20 cellular contexts compared by ENCODE assay signal in genomic region chr6:89058627-89059026, GRCh38.
"Had no signal": no experiment of that assay in that cellular context is flagged by ENCODE, and none has a peak within 500 bp of the region (broad histone marks: within the 10 kb centered on the region; RNA-seq: fewer than 3 reads in every experiment).

No MANE protein-coding gene starts in this region.

- H3K36me3 ChIP-seq: breast epithelium, gastrocnemius medialis, neutrophil, spleen had no signal

- H3K4me3 ChIP-seq: breast epithelium, gastrocnemius medialis, mucosa of descending colon, spleen had no signal

- H3K9me3 ChIP-seq: breast epithelium, gastrocnemius medialis, mucosa of descending colon, neutrophil had no signal

- DNase-seq: activated CD4-positive, alpha-beta T cell treated with anti-CD3 and anti-CD28 coated beads, Interleukin-2, amount 50 U/mL, for 1 hour; activated CD8-positive, alpha-beta memory T cell treated with anti-CD3 and anti-CD28 coated beads for 24 hours; activated effector memory CD4-positive, alpha-beta T cell treated with anti-CD3 and anti-CD28 coated beads, Interleukin-2, amount 50 U/mL, for 16 hours; activated naive CD4-positive, alpha-beta T cell treated with anti-CD3 and anti-CD28 coated beads, Interleukin-2, amount 50 U/mL, for 16 hours; activated T-cell treated with anti-CD3 and anti-CD28 coated beads, Interleukin-2, amount 50 U/mL, for 72 hours; effector CD8-positive, alpha-beta T cell; gastrocnemius medialis; left ventricle myocardium superior; mucosa of descending colon; naive B cell; spleen; stimulated activated CD4-positive, alpha-beta T cell treated with anti-CD3 and anti-CD28 coated beads, Interleukin-4, amount 100 ng/mL, for 4 hours; T1000 had no signal

- H3K4me1 ChIP-seq: breast epithelium, gastrocnemius medialis, parathyroid adenoma, spleen had no signal

- H3K27ac ChIP-seq: breast epithelium, gastrocnemius medialis, neutrophil, parathyroid adenoma, spleen had no signal

- H3K27me3 ChIP-seq: breast epithelium, gastrocnemius medialis, neutrophil, spleen had no signal

- H3K9ac ChIP-seq: parathyroid adenoma had no signal

- H3K79me2 ChIP-seq: parathyroid adenoma had no signal

- ATAC-seq: activated CD4-positive, CD25-positive, alpha-beta regulatory T cell treated with anti-CD3 and anti-CD28 coated beads, Interleukin-2, amount 50 U/mL, for 24 hours; activated T-cell treated with anti-CD3 and anti-CD28 coated beads, Interleukin-2, amount 50 U/mL, for 72 hours; esophagus mucosa; gastrocnemius medialis; left ventricle myocardium superior; mucosa of descending colon; sciatic nerve; stimulated activated memory B cell treated with anti-CD40 and anti-IgM and Interleukin-4, amounts not matched to agents 10 μg/mL and 1 μg/mL and 100 μg/mL, for 72 hours had no signal

- H2AFZ ChIP-seq: parathyroid adenoma had no signal
